8 cellular contexts compared by ENCODE assay signal in genomic region chr4:123396294-123397275, GRCh38. TPM values are rescaled to one million over a fixed set of nuclear protein-coding genes. Genes with fewer than 3 reads are reported as not detected.
DNase-seq lines count a peak whose midpoint lies in the region; ATAC-seq, FAIRE-seq and TF ChIP-seq lines count a peak whose summit lies in the region.

Gene SPRY1 (plus strand): TSS chr4:123396795. CDS start chr4:123401592, 4,797 bp downstream.

- ATAC-seq in GM18867 (IDR thresholded peaks at IDR 0.05; ENCODE audit: unreplicated experiment) = peak; percentile 40
- peak; percentile 49 for ATAC-seq in HG03108 (IDR thresholded peaks at IDR 0.05; ENCODE audit: unreplicated experiment)

- H3K27ac ChIP-seq in 22Rv1 (peak within 1 kb of the TSS; percentile 90), WERI-Rb-1 (no peak within 1 kb of the TSS; the same call in 1 of the 2 replicates), iPS-20b (ENCODE audit: low read length) (peak within 1 kb of the TSS; percentile 26)

- H3K4me3 ChIP-seq in WERI-Rb-1 (ENCODE audit: low read depth, low read length) = peak within 1 kb of the TSS; percentile 72
- peak within 1 kb of the TSS; percentile 74 for H3K4me3 ChIP-seq in bronchial epithelial cell (ENCODE audit: low read depth, low read length)
- H3K4me3 ChIP-seq in iPS-20b (ENCODE audit: low read length) = peak within 1 kb of the TSS; percentile 75
- peak within 1 kb of the TSS; percentile 82 for H3K4me3 ChIP-seq in skeletal muscle satellite cell (ENCODE audit: low read length)

- FAIRE-seq in bronchial epithelial cell (lab: Jason Lieb, UNC) = peak; percentile 79

- peak; percentile 52 for DNase-seq in NCI-H2196 treated with DMSO at 0.1 percent for 48 hours (lab: John Stamatoyannopoulos, UW; ENCODE audit: unreplicated experiment)
- DNase-seq in WERI-Rb-1 = peak; percentile 94
- peak; percentile 90 for DNase-seq in bronchial epithelial cell (ENCODE audit: low read depth)

- peak within 1 kb of the TSS; percentile 92 for H3K4me2 ChIP-seq in skeletal muscle satellite cell (ENCODE audit: low read length)

- H3K9me3 ChIP-seq in WERI-Rb-1 (ENCODE audit: severe bottlenecking) (no peaks in the 10 kb centered on the region), iPS-20b (ENCODE audit: insufficient read depth, low read depth, low read length) (no peaks in the 10 kb centered on the region), skeletal muscle satellite cell (replicated peaks; ENCODE audit: low read length) (no peaks in the 10 kb centered on the region)

- H3K36me3 ChIP-seq in WERI-Rb-1 (no peaks in the 10 kb centered on the region), bronchial epithelial cell (ENCODE audit: control insufficient read depth, insufficient read depth, low read length) (no peaks in the 10 kb centered on the region), iPS-20b (ENCODE audit: insufficient read depth, low read depth, low read length) (peaks cover 13% of the 10 kb centered on the region; the same call in 1 of the 2 replicates), skeletal muscle satellite cell (ENCODE audit: insufficient read depth, low read length) (peaks cover under 1% of the 10 kb centered on the region)

- H3K4me1 ChIP-seq in iPS-20b (ENCODE audit: insufficient read depth, low read length) (peaks cover 11% of the 10 kb centered on the region; the same call in 1 of the 2 replicates), skeletal muscle satellite cell (ENCODE audit: control insufficient read depth, insufficient read depth, low read length) (peaks cover 10% of the 10 kb centered on the region)

- no peak for TF ChIP-seq CTCF in 22Rv1 (IDR thresholded peaks at IDR 0.05)
- no peak for TF ChIP-seq CTCF in WERI-Rb-1 (IDR thresholded peaks at IDR 0.05; ENCODE audit: low read depth, low read length)
- no peak for TF ChIP-seq CTCF in bronchial epithelial cell (IDR thresholded peaks at IDR 0.05; ENCODE audit: insufficient read depth, low read length, severe bottlenecking)

- H3K9ac ChIP-seq in iPS-20b (ENCODE audit: low read depth, low read length) (peak within 1 kb of the TSS; percentile 85; the same call in 1 of the 2 replicates), skeletal muscle satellite cell (ENCODE audit: low read depth, low read length) (peak within 1 kb of the TSS; percentile 88)

- H3K27me3 ChIP-seq in WERI-Rb-1 (ENCODE audit: insufficient read depth, low read depth, severe bottlenecking) (no peaks in the 10 kb centered on the region), bronchial epithelial cell (ENCODE audit: control insufficient read depth, insufficient read depth, low read length) (no peaks in the 10 kb centered on the region), iPS-20b (ENCODE audit: insufficient read depth, low read length) (no peaks in the 10 kb centered on the region), skeletal muscle satellite cell (ENCODE audit: control insufficient read depth, insufficient read depth, low read length) (no peaks in the 10 kb centered on the region)

RNA-seq across cellular contexts. Expression of gene SPRY1, which starts in this region (rescaled TPM):
- 3.2 and 3.3 TPM in 2 replicates for total RNA-seq in bronchial epithelial cell
- 6.6 and 14.9 TPM in 2 replicates for total RNA-seq in skeletal muscle satellite cell (2012; rRNA removed)
